ENCODE assay signal across 2 cellular contexts in the genomic region with DNA sequence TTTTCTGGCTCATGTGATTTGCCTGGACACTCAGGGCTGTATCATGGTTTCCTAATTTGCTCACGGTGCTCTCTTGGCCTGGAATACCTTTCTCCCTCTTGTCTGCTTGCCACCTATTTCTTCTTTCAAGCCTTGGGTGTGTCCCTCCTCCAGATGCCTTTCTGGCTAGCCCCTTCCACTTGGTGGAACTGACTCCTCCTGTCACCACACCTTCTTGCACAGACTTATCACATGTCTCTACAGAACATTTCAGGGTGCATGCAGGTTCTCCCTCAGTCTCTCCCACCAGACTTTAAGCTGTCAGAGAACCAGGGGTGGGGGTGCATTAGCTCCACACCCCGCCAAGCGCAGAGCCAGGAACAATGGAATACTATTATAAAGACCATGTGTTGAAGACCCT.
TF ChIP-seq lines count a peak whose summit lies in the region.

No MANE protein-coding gene starts in this region.

TF ChIP-seq in SK-N-SH, 30 proteins besides CTCF, POLR2A, EP300 and RAD21 (continued from another document):
- TF ChIP-seq, protein P1, sequence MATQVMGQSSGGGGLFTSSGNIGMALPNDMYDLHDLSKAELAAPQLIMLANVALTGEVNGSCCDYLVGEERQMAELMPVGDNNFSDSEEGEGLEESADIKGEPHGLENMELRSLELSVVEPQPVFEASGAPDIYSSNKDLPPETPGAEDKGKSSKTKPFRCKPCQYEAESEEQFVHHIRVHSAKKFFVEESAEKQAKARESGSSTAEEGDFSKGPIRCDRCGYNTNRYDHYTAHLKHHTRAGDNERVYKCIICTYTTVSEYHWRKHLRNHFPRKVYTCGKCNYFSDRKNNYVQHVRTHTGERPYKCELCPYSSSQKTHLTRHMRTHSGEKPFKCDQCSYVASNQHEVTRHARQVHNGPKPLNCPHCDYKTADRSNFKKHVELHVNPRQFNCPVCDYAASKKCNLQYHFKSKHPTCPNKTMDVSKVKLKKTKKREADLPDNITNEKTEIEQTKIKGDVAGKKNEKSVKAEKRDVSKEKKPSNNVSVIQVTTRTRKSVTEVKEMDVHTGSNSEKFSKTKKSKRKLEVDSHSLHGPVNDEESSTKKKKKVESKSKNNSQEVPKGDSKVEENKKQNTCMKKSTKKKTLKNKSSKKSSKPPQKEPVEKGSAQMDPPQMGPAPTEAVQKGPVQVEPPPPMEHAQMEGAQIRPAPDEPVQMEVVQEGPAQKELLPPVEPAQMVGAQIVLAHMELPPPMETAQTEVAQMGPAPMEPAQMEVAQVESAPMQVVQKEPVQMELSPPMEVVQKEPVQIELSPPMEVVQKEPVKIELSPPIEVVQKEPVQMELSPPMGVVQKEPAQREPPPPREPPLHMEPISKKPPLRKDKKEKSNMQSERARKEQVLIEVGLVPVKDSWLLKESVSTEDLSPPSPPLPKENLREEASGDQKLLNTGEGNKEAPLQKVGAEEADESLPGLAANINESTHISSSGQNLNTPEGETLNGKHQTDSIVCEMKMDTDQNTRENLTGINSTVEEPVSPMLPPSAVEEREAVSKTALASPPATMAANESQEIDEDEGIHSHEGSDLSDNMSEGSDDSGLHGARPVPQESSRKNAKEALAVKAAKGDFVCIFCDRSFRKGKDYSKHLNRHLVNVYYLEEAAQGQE (IDR thresholded peaks at IDR 0.05; ENCODE audit: low read depth, low read length) = no peak
- TF ChIP-seq, protein P2, sequence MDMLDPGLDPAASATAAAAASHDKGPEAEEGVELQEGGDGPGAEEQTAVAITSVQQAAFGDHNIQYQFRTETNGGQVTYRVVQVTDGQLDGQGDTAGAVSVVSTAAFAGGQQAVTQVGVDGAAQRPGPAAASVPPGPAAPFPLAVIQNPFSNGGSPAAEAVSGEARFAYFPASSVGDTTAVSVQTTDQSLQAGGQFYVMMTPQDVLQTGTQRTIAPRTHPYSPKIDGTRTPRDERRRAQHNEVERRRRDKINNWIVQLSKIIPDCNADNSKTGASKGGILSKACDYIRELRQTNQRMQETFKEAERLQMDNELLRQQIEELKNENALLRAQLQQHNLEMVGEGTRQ (IDR thresholded peaks at IDR 0.05; ENCODE audit: borderline replicate concordance, low read depth, low read length) = no peak
- TF ChIP-seq MXI1 (IDR thresholded peaks at IDR 0.05; ENCODE audit: low read depth, low read length) (no peak), GABPA (IDR thresholded peaks at IDR 0.05; ENCODE audit: low read depth) (no peak), RCOR1 (IDR thresholded peaks at IDR 0.05; ENCODE audit: low read length) (no peak), PBX3 (IDR thresholded peaks at IDR 0.05) (no peak), YY1 (IDR thresholded peaks at IDR 0.05; ENCODE audit: low read depth) (no peak), JUND (IDR thresholded peaks at IDR 0.05) (no peak), CHD2 (IDR thresholded peaks at IDR 0.05; ENCODE audit: low read length, partially characterized antibody) (no peak), TEAD4 (IDR thresholded peaks at IDR 0.05; ENCODE audit: borderline replicate concordance, insufficient read depth) (no peak), FOXJ3 (CRISPR knock-in tag; IDR thresholded peaks at IDR 0.05) (no peak), EZH2phosphoT487 (IDR thresholded peaks at IDR 0.05; ENCODE audit: borderline replicate concordance, low read depth) (no peak), IRF3 (IDR thresholded peaks at IDR 0.05; ENCODE audit: low read depth, low read length) (no peak)
TF ChIP-seq in SK-N-SH: peak in this region for 0.

TF ChIP-seq in SK-N-SH treated with all-trans-retinoic acid at 6 μM for 48 hours, 23 proteins besides CTCF, POLR2A, EP300 and RAD21 (continued from another document):
- TF ChIP-seq CSDC2 (CRISPR knock-in tag; IDR thresholded peaks at IDR 0.05) = no peak
- no peak for TF ChIP-seq SNAI2 (CRISPR knock-in tag; IDR thresholded peaks at IDR 0.05)
- no peak for TF ChIP-seq OSR1 (CRISPR knock-in tag; IDR thresholded peaks at IDR 0.05)
- TF ChIP-seq TCF4 (CRISPR knock-in tag; IDR thresholded peaks at IDR 0.05; ENCODE audit: borderline replicate concordance) = no peak
- no peak for TF ChIP-seq ARNTL (CRISPR knock-in tag; IDR thresholded peaks at IDR 0.05; ENCODE audit: borderline replicate concordance, low read depth)
- no peak for TF ChIP-seq GLIS3 (CRISPR knock-in tag; IDR thresholded peaks at IDR 0.05)
- no peak for TF ChIP-seq BACH2 (CRISPR knock-in tag; IDR thresholded peaks at IDR 0.05; ENCODE audit: borderline replicate concordance)
- TF ChIP-seq TOX (CRISPR knock-in tag; IDR thresholded peaks at IDR 0.05; ENCODE audit: borderline replicate concordance) = no peak
- TF ChIP-seq PATZ1 (CRISPR knock-in tag; IDR thresholded peaks at IDR 0.05; ENCODE audit: borderline replicate concordance) = no peak
- no peak for TF ChIP-seq ZNF8 (CRISPR knock-in tag; IDR thresholded peaks at IDR 0.05)
- TF ChIP-seq PPARA (CRISPR knock-in tag; IDR thresholded peaks at IDR 0.05; ENCODE audit: borderline replicate concordance) = no peak
TF ChIP-seq in SK-N-SH treated with all-trans-retinoic acid at 6 μM for 48 hours: peak in this region for 0.
